Comparison of ENCODE assay signal across 22 cellular contexts in the genomic region with DNA sequence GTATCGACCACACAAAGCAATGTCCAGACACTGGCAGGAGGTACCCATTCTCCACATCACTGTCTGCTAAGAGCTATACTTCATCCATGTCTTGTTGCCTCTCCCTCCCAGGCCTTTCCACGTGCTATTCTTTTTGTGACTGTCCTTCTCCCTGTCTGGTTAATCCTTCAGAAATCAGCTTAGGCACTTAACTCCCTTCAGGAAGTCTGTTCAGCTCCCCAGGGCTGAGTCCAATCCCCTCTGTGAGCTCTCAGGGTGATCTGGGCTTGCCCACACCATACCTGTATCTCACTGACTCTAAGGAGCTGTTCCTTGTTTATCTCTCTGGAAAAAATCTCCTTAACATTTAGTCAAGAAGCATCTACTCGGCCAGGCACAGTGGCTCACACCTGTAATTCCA.
DNase-seq lines count a peak whose midpoint lies in the region; ATAC-seq, FAIRE-seq and TF ChIP-seq lines count a peak whose summit lies in the region.
"Had no signal": no experiment of that assay in that cellular context is flagged by ENCODE, and none has a peak within 500 bp of the region (broad histone marks: within the 10 kb centered on the region; RNA-seq: fewer than 3 reads in every experiment).

No MANE protein-coding gene starts in this region.

- H3K27ac Mint-ChIP-seq in GM23338 = no peak overlapping the region

- H3K27me3 ChIP-seq in GM23338 (ENCODE audit: insufficient read depth) = no peaks in the 10 kb centered on the region

- H3F3A ChIP-seq in GM23338 (replicated peaks; ENCODE audit: low read depth) = no peaks in the 10 kb centered on the region

- no peaks in the 10 kb centered on the region for H3K79me2 ChIP-seq in GM23338 (replicated peaks; ENCODE audit: insufficient read depth)

- H3K27ac ChIP-seq in GM23338 (ENCODE audit: low read depth) = no peak overlapping the region
- H3K27ac ChIP-seq: KMS-11 had no signal

- H3K4me1 Mint-ChIP-seq in GM23338 = peaks cover 10% of the 10 kb centered on the region

- DNase-seq in D341Med (ENCODE audit: low spot score) = peak; percentile 74
- DNase-seq in D721Med (ENCODE audit: insufficient read length, low spot score) = peak; percentile 44
- peak; percentile 99 for DNase-seq in NCI-H82 (lab: John Stamatoyannopoulos, UW)
- DNase-seq in islet precursor cell = peak; percentile 44
- no peak for DNase-seq in GM23338 (ENCODE audit: low spot score)
- no peak for DNase-seq in cerebellar nuclear complex (lab: John Stamatoyannopoulos, UW)
- no peak for DNase-seq in ureter (ENCODE audit: low spot score)
- DNase-seq: C1 segment of cervical spinal cord; CD4-positive, alpha-beta memory T cell; DMS 273 treated with DMSO at 0.1 percent for 48 hours; EL; GDM1; H9; NCI-H1417 treated with DMSO at 0.1 percent for 48 hours; NCI-H226; NCI-H748 treated with DMSO at 0.1 percent for 48 hours; NK-92 treated with Interleukin-12 subunit alpha and Interleukin-12 subunit beta, amount 100 ng/mL, for 24 hours; PC-3; SK-N-SH had no signal

- FAIRE-seq in D721Med (lab: Jason Lieb, UNC) = peak; percentile 99
- FAIRE-seq: GM19239 had no signal

- H3K27me3 Mint-ChIP-seq in GM23338 (ENCODE audit: insufficient read depth, low read depth, poor library complexity) = peaks cover 2% of the 10 kb centered on the region
- H3K27me3 Mint-ChIP-seq: CD4-positive, alpha-beta memory T cell had no signal

- peaks cover 6% of the 10 kb centered on the region for H3K9me3 Mint-ChIP-seq in GM23338

- H3K4me3 Mint-ChIP-seq in GM23338 = no peak overlapping the region
- H3K4me3 Mint-ChIP-seq: CD4-positive, alpha-beta memory T cell; H9; IgD-negative memory B cell had no signal

- no peak overlapping the region for H2AFZ ChIP-seq in GM23338

- ATAC-seq in GM23338 = no peak
- ATAC-seq: PC-3 had no signal

- H3K4me1 ChIP-seq in GM23338 (ENCODE audit: insufficient read depth) = no peaks in the 10 kb centered on the region

- TF ChIP-seq CTCF in D721Med (IDR thresholded peaks at IDR 0.05; ENCODE audit: insufficient read depth, missing control alignments) (no peak), GM23338 (conservative IDR thresholded peaks at IDR 0.05; ENCODE audit: low read depth in 2 of 2) (no peak)

- 0 out of 2 replicates have a peak, but pooled peaks cover under 1% of the 10 kb centered on the region for H3K36me3 ChIP-seq in GM23338 (ENCODE audit: insufficient read depth)

- H3K36me3 Mint-ChIP-seq in GM23338 (ENCODE audit: low read depth) = peaks cover 12% of the 10 kb centered on the region
- H3K36me3 Mint-ChIP-seq: CD4-positive, alpha-beta memory T cell; IgD-negative memory B cell had no signal

- H3K9me2 ChIP-seq in GM23338 (ENCODE audit: insufficient read depth) = no peaks in the 10 kb centered on the region
- H3K9me2 ChIP-seq: SK-N-SH had no signal

- H3K4me2 ChIP-seq in GM23338 = no peak overlapping the region
- H3K4me2 ChIP-seq: KMS-11, SK-N-SH had no signal

- no peak overlapping the region for H3K4me3 ChIP-seq in GM23338

- H4K20me1 ChIP-seq in GM23338 (replicated peaks; ENCODE audit: insufficient read depth) = no peaks in the 10 kb centered on the region

TF ChIP-seq in GM23338, 12 proteins besides CTCF, POLR2A, EP300 and RAD21 (continues in another document):
- TF ChIP-seq POLR2AphosphoS5 (IDR thresholded peaks at IDR 0.05; ENCODE audit: low read depth) = no peak
- TF ChIP-seq JUNB (IDR thresholded peaks at IDR 0.05; ENCODE audit: unreplicated experiment) = no peak
- no peak for TF ChIP-seq NANOG (IDR thresholded peaks at IDR 0.05; ENCODE audit: borderline replicate concordance)
- no peak for TF ChIP-seq ZNF331 (CRISPR knock-in tag; IDR thresholded peaks at IDR 0.05; ENCODE audit: low read depth)
- TF ChIP-seq ETS1 (IDR thresholded peaks at IDR 0.05) = no peak
- no peak for TF ChIP-seq EZH2 (IDR thresholded peaks at IDR 0.05; ENCODE audit: low read depth, unreplicated experiment)
- no peak for TF ChIP-seq CREB1 (CRISPR knock-in tag; IDR thresholded peaks at IDR 0.05; ENCODE audit: low read depth)
- TF ChIP-seq, protein P1, sequence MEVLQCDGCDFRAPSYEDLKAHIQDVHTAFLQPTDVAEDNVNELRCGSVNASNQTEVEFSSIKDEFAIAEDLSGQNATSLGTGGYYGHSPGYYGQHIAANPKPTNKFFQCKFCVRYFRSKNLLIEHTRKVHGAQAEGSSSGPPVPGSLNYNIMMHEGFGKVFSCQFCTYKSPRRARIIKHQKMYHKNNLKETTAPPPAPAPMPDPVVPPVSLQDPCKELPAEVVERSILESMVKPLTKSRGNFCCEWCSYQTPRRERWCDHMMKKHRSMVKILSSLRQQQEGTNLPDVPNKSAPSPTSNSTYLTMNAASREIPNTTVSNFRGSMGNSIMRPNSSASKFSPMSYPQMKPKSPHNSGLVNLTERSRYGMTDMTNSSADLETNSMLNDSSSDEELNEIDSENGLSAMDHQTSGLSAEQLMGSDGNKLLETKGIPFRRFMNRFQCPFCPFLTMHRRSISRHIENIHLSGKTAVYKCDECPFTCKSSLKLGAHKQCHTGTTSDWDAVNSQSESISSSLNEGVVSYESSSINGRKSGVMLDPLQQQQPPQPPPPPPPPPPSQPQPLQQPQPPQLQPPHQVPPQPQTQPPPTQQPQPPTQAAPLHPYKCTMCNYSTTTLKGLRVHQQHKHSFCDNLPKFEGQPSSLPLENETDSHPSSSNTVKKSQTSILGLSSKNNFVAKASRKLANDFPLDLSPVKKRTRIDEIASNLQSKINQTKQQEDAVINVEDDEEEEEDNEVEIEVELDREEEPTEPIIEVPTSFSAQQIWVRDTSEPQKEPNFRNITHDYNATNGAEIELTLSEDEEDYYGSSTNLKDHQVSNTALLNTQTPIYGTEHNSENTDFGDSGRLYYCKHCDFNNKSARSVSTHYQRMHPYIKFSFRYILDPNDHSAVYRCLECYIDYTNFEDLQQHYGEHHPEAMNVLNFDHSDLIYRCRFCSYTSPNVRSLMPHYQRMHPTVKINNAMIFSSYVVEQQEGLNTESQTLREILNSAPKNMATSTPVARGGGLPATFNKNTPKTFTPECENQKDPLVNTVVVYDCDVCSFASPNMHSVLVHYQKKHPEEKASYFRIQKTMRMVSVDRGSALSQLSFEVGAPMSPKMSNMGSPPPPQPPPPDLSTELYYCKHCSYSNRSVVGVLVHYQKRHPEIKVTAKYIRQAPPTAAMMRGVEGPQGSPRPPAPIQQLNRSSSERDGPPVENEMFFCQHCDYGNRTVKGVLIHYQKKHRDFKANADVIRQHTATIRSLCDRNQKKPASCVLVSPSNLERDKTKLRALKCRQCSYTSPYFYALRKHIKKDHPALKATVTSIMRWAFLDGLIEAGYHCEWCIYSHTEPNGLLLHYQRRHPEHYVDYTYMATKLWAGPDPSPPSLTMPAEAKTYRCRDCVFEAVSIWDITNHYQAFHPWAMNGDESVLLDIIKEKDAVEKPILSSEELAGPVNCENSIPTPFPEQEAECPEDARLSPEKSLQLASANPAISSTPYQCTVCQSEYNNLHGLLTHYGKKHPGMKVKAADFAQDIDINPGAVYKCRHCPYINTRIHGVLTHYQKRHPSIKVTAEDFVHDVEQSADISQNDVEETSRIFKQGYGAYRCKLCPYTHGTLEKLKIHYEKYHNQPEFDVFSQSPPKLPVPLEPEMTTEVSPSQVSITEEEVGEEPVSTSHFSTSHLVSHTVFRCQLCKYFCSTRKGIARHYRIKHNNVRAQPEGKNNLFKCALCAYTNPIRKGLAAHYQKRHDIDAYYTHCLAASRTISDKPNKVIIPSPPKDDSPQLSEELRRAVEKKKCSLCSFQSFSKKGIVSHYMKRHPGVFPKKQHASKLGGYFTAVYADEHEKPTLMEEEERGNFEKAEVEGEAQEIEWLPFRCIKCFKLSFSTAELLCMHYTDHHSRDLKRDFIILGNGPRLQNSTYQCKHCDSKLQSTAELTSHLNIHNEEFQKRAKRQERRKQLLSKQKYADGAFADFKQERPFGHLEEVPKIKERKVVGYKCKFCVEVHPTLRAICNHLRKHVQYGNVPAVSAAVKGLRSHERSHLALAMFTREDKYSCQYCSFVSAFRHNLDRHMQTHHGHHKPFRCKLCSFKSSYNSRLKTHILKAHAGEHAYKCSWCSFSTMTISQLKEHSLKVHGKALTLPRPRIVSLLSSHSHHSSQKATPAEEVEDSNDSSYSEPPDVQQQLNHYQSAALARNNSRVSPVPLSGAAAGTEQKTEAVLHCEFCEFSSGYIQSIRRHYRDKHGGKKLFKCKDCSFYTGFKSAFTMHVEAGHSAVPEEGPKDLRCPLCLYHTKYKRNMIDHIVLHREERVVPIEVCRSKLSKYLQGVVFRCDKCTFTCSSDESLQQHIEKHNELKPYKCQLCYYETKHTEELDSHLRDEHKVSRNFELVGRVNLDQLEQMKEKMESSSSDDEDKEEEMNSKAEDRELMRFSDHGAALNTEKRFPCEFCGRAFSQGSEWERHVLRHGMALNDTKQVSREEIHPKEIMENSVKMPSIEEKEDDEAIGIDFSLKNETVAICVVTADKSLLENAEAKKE (CRISPR knock-in tag; IDR thresholded peaks at IDR 0.05) = no peak
- TF ChIP-seq STAT1 (IDR thresholded peaks at IDR 0.05; ENCODE audit: unreplicated experiment) = no peak

Comparison
In these comparisons a context has a peak if more than half of its experiments do, and no peak if none do; other contexts are left out.
1. DNase-seq: peak in D341Med (single experiment), D721Med (single experiment), NCI-H82 (single experiment) and islet precursor cell (single experiment); none in GM23338 (single experiment), cerebellar nuclear complex (0 of 2) and ureter (single experiment).